In the genomic region with DNA sequence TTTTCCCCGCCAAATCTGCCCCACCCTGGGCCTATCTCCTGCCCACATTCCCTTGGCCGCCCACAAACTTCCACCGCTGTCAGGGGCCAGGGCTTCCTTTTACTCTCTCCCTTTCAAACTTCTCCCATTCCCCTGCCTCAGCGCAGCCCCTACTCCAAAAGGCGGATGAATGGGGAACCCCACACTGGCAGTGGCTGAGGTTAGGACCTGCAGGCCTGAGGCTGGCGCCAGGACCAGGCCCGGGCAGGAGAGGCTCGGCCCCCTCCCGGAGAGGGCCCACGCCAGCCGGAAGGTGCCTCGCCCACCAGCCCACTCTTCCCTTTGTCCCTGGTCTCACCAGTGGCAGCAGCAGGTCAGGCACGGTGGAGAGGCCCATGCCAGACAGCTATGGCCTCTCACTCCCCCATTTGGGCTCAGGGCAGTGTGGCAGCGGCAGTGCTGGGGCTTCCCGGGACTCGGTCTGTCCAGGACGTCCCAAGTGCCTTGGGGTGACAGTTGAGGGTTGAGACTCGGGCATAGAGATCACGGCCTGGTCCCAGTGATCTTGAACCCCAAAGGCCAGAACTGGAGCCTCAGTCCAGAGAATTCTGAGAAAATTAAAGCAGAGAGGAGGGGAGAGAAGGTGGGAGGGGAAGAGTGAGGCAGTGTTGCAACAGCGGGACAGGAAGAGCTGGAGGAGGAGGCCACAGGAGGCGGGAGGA, we compare ENCODE assay signal across 1 cellular context.
TF ChIP-seq lines count a peak whose summit lies in the region.

TSS of gene TNFRSF1A (minus strand) at position 638 of the 701 bp plus-strand sequence. CDS start at position 376, 262 bp downstream.

TF ChIP-seq in H1, 55 proteins besides CTCF, POLR2A, EP300 and RAD21:
- TF ChIP-seq, protein P1, sequence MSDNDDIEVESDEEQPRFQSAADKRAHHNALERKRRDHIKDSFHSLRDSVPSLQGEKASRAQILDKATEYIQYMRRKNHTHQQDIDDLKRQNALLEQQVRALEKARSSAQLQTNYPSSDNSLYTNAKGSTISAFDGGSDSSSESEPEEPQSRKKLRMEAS (IDR thresholded peaks at IDR 0.05), result 0 out of 2 replicates have a peak, but pooled peaks have one; percentile 4
- TF ChIP-seq TAF1 (IDR thresholded peaks at IDR 0.05; ENCODE audit: low read depth, low read length) (0 out of 2 replicates have a peak, but pooled peaks have one; percentile 1), SIRT6 (IDR thresholded peaks at IDR 0.05; ENCODE audit: low read length) (no peak), PHF8 (conservative IDR thresholded peaks at IDR 0.05; ENCODE audit: low read depth, low read length) (0 out of 2 replicates have a peak, but pooled peaks have one; percentile 27), TBP (IDR thresholded peaks at IDR 0.05; ENCODE audit: low read depth, low read length) (no peak), CEBPB (IDR thresholded peaks at IDR 0.05; ENCODE audit: low read depth, low read length) (peak; percentile 95), CREB1 (IDR thresholded peaks at IDR 0.05) (no peak), ASH2L (IDR thresholded peaks at IDR 0.05; ENCODE audit: low read length) (peak; percentile 54), KDM1A (IDR thresholded peaks at IDR 0.05; ENCODE audit: borderline replicate concordance, low read length) (no peak), SIN3A (conservative IDR thresholded peaks at IDR 0.05 in 1 of 2, IDR thresholded peaks at IDR 0.05 in 1 of 2; ENCODE audit: low read depth in 1 of 2, low read length in 2 of 2) (peak in 1 of 2 experiments; percentile 59; a peak in 2 of 4 replicates), TAF7 (optimal IDR thresholded peaks at IDR 0.05; ENCODE audit: borderline replicate concordance, low read depth, low read length) (no peak), POLR2AphosphoS5 (IDR thresholded peaks at IDR 0.05; ENCODE audit: low read depth, low read length) (peak; percentile 22; the same call in 1 of the 2 replicates)
